12 cellular contexts compared by ENCODE assay signal in the genomic region with DNA sequence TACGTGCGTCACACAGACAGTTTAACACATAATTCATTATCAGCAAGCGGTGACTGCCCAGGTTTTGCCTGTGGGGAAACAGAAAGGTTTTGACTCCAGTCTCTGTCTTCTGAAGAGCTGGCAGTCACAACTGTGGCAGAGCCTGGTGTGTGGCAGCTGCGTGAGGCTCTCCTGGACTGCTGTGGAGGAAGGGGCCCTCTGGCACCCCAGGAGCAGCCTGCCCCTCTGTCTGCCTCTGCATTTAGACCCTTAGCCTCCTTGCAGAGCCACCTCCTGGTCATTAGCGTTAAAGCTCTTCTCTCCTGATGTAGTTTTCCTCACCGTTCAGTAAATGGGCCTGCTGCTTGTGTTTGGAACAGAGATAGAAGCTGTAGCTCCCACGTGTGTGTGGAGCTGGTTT. TPM values are rescaled to one million over a fixed set of nuclear protein-coding genes. Genes with fewer than 3 reads are reported as not detected.
DNase-seq lines count a peak whose midpoint lies in the region; TF ChIP-seq lines count a peak whose summit lies in the region.
"Had no signal": no experiment of that assay in that cellular context is flagged by ENCODE, and none has a peak within 500 bp of the region (broad histone marks: within the 10 kb centered on the region; RNA-seq: fewer than 3 reads in every experiment).

No MANE protein-coding gene starts in this region.

- H3K27ac Mint-ChIP-seq in chondrocyte (ENCODE audit: unreplicated experiment) (no peak overlapping the region), neural progenitor cell (no peak overlapping the region)
- H3K27ac Mint-ChIP-seq: T-helper 1 cell treated with Interleukin-12 subunit alpha and Interleukin-12 subunit beta and Interleukin-4 antibody, amounts not matched to agents 30 μg/mL and 1 μg/mL, for 36 hours had no signal

- TF ChIP-seq POLR2A in Peyer's patch (IDR thresholded peaks at IDR 0.05): no peak

- H3K4me1 ChIP-seq in neural progenitor cell: no peaks in the 10 kb centered on the region
- H3K4me1 ChIP-seq in Peyer's patch: no peaks in the 10 kb centered on the region

- H3K27me3 ChIP-seq in neural progenitor cell (no peaks in the 10 kb centered on the region), Peyer's patch (no peaks in the 10 kb centered on the region)
- H3K27me3 ChIP-seq: ovary had no signal

- TF ChIP-seq CTCF in chondrocyte (IDR thresholded peaks at IDR 0.05) (peak; percentile 62), neural progenitor cell (IDR thresholded peaks at IDR 0.05) (peak; percentile 47), Peyer's patch (IDR thresholded peaks at IDR 0.05) (peak in 3 of 6 experiments; percentile 16 to 25 (median 18))

- H3K9me3 ChIP-seq in neural progenitor cell (ENCODE audit: low read depth) (peaks cover 3% of the 10 kb centered on the region), Peyer's patch (no peaks in the 10 kb centered on the region)
- H3K9me3 ChIP-seq: ovary had no signal

- no peak overlapping the region for H3K9ac ChIP-seq in neural progenitor cell

- peak; percentile 49 for DNase-seq in SIG-M5 treated with dmso at 0.1 percent for 504 hours (lab: John Stamatoyannopoulos, UW; ENCODE audit: unreplicated experiment)
- no peak for DNase-seq in SIG-M5 (lab: John Stamatoyannopoulos, UW)
- peak; percentile 25 for DNase-seq in NCI-H1694 treated with DMSO at 0.1 percent for 48 hours (lab: John Stamatoyannopoulos, UW)
- no peak for DNase-seq in chondrocyte (ENCODE audit: low spot score)
- DNase-seq in neural progenitor cell (ENCODE audit: low spot score): peak; percentile 50
- no peak for DNase-seq in Peyer's patch
- DNase-seq in OCI-M2 (lab: John Stamatoyannopoulos, UW; ENCODE audit: unreplicated experiment): no peak
- no peak for DNase-seq in A172 (ENCODE audit: low spot score)
- DNase-seq: effector CD8-positive, alpha-beta T cell; kidney glomerular epithelial cell; ovary had no signal

- peaks cover 11% of the 10 kb centered on the region for H4K20me1 ChIP-seq in neural progenitor cell (ENCODE audit: low read depth)

- no peaks in the 10 kb centered on the region for H3K4me1 Mint-ChIP-seq in chondrocyte (ENCODE audit: low read depth)
- peaks cover 3% of the 10 kb centered on the region for H3K4me1 Mint-ChIP-seq in neural progenitor cell

- peaks cover 16% of the 10 kb centered on the region for H3K79me2 ChIP-seq in neural progenitor cell (ENCODE audit: low read depth)

- no peak overlapping the region for H3K4me3 Mint-ChIP-seq in chondrocyte (ENCODE audit: unreplicated experiment)
- no peak overlapping the region for H3K4me3 Mint-ChIP-seq in neural progenitor cell
- H3K4me3 Mint-ChIP-seq: T-helper 1 cell treated with Interleukin-12 subunit alpha and Interleukin-12 subunit beta and Interleukin-4 antibody, amounts not matched to agents 30 μg/mL and 1 μg/mL, for 36 hours had no signal

- H2AFZ ChIP-seq in neural progenitor cell (replicated peaks): no peak overlapping the region

- H3K27ac ChIP-seq in neural progenitor cell: peak overlapping the region; percentile 13
- no peak overlapping the region for H3K27ac ChIP-seq in Peyer's patch
- H3K27ac ChIP-seq: ovary had no signal

- H3K27me3 Mint-ChIP-seq in chondrocyte (ENCODE audit: low read depth) (no peaks in the 10 kb centered on the region), neural progenitor cell (ENCODE audit: insufficient read depth, low read depth) (peaks cover 2% of the 10 kb centered on the region)

- H3K4me2 ChIP-seq in neural progenitor cell: no peak overlapping the region

- H3K36me3 Mint-ChIP-seq in chondrocyte (ENCODE audit: low read depth) (peaks cover 7% of the 10 kb centered on the region), neural progenitor cell (peaks cover 37% of the 10 kb centered on the region)

- no peaks in the 10 kb centered on the region for H3F3A ChIP-seq in neural progenitor cell (ENCODE audit: low read depth)

- H3K36me3 ChIP-seq in neural progenitor cell (no peaks in the 10 kb centered on the region), Peyer's patch (peaks cover 0 to 27% (median 0%) of the 10 kb centered on the region in 3 donors)
- H3K36me3 ChIP-seq: ovary had no signal

- H3K9me3 Mint-ChIP-seq in chondrocyte (ENCODE audit: low read depth): no peaks in the 10 kb centered on the region
- H3K9me3 Mint-ChIP-seq in neural progenitor cell: peaks cover 21% of the 10 kb centered on the region
- H3K9me3 Mint-ChIP-seq: T-helper 1 cell treated with Interleukin-12 subunit alpha and Interleukin-12 subunit beta and Interleukin-4 antibody, amounts not matched to agents 30 μg/mL and 1 μg/mL, for 36 hours had no signal

- H3K4me3 ChIP-seq in neural progenitor cell (no peak overlapping the region), Peyer's patch (no peak overlapping the region)
- H3K4me3 ChIP-seq: ovary had no signal

RNA-seq across cellular contexts. Expression of a gene that starts 10.9 kb away (rescaled TPM):
- total RNA-seq in chondrocyte: 15.2 to 19.6 TPM (median 19.6 TPM) in 3 replicates
- 6.0 and 30.0 TPM in 2 replicates for total RNA-seq in neural progenitor cell (ENCODE audit: low replicate concordance)
- 10 to 100 TPM; 27.2 to 83.6 (median 62.7) TPM for total RNA-seq in Peyer's patch
- 16.8 and 20.2 TPM in 2 replicates for total RNA-seq in A172 (2014; rRNA removed; shearing (Covaris generic))

RNA-seq across cellular contexts. Expression of a gene that starts 30.0 kb away (rescaled TPM):
- total RNA-seq in chondrocyte: 0.36 to 0.56 TPM (median 0.47 TPM) in 3 replicates
- 5.9 and 22.5 TPM in 2 replicates for total RNA-seq in neural progenitor cell (ENCODE audit: low replicate concordance)
- 1 to 10 TPM; 2.5 to 6.2 (median 3.8) TPM for total RNA-seq in Peyer's patch
- 0.24 TPM in 1 of 2 replicates, not detected in the other for total RNA-seq in A172 (2014; rRNA removed; shearing (Covaris generic))

RNA-seq across cellular contexts. Expression of a gene that starts 31.0 kb away (rescaled TPM):
- 34.1 to 57.1 TPM (median 37.3 TPM) in 3 replicates for total RNA-seq in chondrocyte
- total RNA-seq in neural progenitor cell (ENCODE audit: low replicate concordance): 16.1 and 60.7 TPM in 2 replicates
- 10 to 100 TPM; 33.1 to 65.6 (median 55.2) TPM for total RNA-seq in Peyer's patch
- total RNA-seq in A172 (2014; rRNA removed; shearing (Covaris generic)): 76.5 and 77.1 TPM in 2 replicates

RNA-seq across cellular contexts. Expression of a gene that starts 34.0 kb away (rescaled TPM):
- total RNA-seq in chondrocyte: not detected in 3 replicates
- total RNA-seq in neural progenitor cell (ENCODE audit: low replicate concordance): 0.28 TPM in 1 of 2 replicates, not detected in the other
- total RNA-seq in Peyer's patch: 10 to 100 TPM in 1 of 4 donors, 1 to 10 TPM in 3; 1.2 to 17.3 (median 1.5) TPM
- total RNA-seq in A172 (2014; rRNA removed; shearing (Covaris generic)): 0.34 TPM in 1 of 2 replicates, not detected in the other

RNA-seq across cellular contexts. Expression of a gene that starts 35.3 kb away (rescaled TPM):
- 58.9 to 68.5 TPM (median 68.1 TPM) in 3 replicates for total RNA-seq in chondrocyte
- total RNA-seq in neural progenitor cell (ENCODE audit: low replicate concordance): 46.0 and 125 TPM in 2 replicates
- total RNA-seq in Peyer's patch: 100 to 1,000 TPM in 1 of 4 donors, 10 to 100 TPM in 3; 44.5 to 153 (median 60.2) TPM
- 126 and 150 TPM in 2 replicates for total RNA-seq in A172 (2014; rRNA removed; shearing (Covaris generic))

Comparison
In these comparisons a context has a peak if more than half of its experiments do, and no peak if none do; other contexts are left out.
1. DNase-seq: peak in SIG-M5 treated with dmso at 0.1 percent for 504 hours (single experiment), NCI-H1694 treated with DMSO at 0.1 percent for 48 hours (single experiment) and neural progenitor cell (single experiment); none in SIG-M5 (single experiment), chondrocyte (single experiment), Peyer's patch (0 of 3), OCI-M2 (single experiment) and A172 (single experiment).